Comparison of ENCODE assay signal across 13 cellular contexts in the genomic region with DNA sequence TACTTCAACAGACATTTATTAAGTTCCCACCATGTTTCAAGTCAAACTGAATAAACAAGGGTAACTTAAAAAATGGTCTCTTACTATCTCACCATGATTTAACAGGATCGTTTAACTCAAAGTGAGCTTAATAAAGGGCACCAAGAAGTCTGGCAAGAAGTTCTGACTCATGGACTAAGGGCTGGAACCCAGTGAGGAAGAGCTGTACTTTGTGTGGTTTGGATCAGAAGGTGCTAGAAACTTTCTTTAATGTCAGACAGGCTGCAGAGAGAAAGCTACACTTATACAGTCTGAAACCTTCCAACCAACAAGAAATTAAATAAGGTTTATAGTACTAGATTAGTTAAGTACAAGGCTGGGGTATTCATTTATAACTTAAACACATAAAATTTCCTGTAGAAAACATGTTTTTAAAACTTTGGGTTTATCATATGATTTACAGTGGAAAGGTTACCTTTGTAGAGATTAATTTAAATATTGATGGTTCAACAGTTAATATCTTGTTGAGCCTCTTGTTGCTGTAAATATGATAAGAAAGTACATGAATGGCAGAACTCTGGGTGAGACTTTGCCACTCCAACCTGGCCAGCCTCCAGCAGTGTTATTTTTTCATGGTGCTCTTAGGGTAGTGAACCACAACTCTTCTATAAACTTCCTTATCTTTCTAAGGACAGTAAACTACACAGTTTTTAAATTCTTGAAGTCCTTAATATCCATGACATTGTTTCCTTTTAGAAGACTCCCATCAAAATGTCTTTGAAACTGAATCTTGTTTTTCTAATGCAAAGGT.
DNase-seq lines count a peak whose midpoint lies in the region; ATAC-seq, FAIRE-seq and TF ChIP-seq lines count a peak whose summit lies in the region.
"Had no signal": no experiment of that assay in that cellular context is flagged by ENCODE, and none has a peak within 500 bp of the region (broad histone marks: within the 10 kb centered on the region; RNA-seq: fewer than 3 reads in every experiment).

No MANE protein-coding gene starts in this region.

- H3K27ac Mint-ChIP-seq in activated T-cell treated with anti-CD3 and anti-CD28 coated beads, Interleukin-2, amount 50 U/mL, for 24 hours = peak overlapping the region; percentile 73
- H3K27ac Mint-ChIP-seq in stimulated activated naive CD8-positive, alpha-beta T cell treated with anti-CD3 and anti-CD28 coated beads, Interleukin-15, Interleukin-2, amounts not matched to agents 100 ng/mL and 50 ng/mL, for 24 hours = peak overlapping the region; percentile 90

- H4K20me1 ChIP-seq in PC-3 (ENCODE audit: low read length) = no peaks in the 10 kb centered on the region

- no peaks in the 10 kb centered on the region for H3F3A ChIP-seq in PC-3 (ENCODE audit: low read length, unreplicated experiment)

- no peak for FAIRE-seq in D721Med (lab: Jason Lieb, UNC)
- FAIRE-seq: H54 had no signal

- H3K36me3 Mint-ChIP-seq in activated T-cell treated with anti-CD3 and anti-CD28 coated beads, Interleukin-2, amount 50 U/mL, for 24 hours (ENCODE audit: low read depth) = peaks cover 89% of the 10 kb centered on the region
- H3K36me3 Mint-ChIP-seq in stimulated activated naive CD8-positive, alpha-beta T cell treated with anti-CD3 and anti-CD28 coated beads, Interleukin-15, Interleukin-2, amounts not matched to agents 100 ng/mL and 50 ng/mL, for 24 hours (ENCODE audit: low read depth) = peaks cover 89% of the 10 kb centered on the region

- H3K9me3 ChIP-seq in PC-3 (ENCODE audit: low read length) = no peaks in the 10 kb centered on the region
- H3K9me3 ChIP-seq: heart left ventricle, upper lobe of right lung had no signal

- no peak overlapping the region for H3K4me2 ChIP-seq in PC-3 (ENCODE audit: low read length)

- H3K36me3 ChIP-seq in PC-3 (ENCODE audit: low read depth, low read length) = no peaks in the 10 kb centered on the region

- no peak overlapping the region for H3K27ac ChIP-seq in PC-3 (ENCODE audit: low read length)
- H3K27ac ChIP-seq: heart left ventricle, upper lobe of right lung had no signal

- DNase-seq in activated T-cell treated with anti-CD3 and anti-CD28 coated beads, Interleukin-2, amount 50 U/mL, for 24 hours = no peak
- DNase-seq in activated T-cell treated with anti-CD3 and anti-CD28 coated beads, Interleukin-2, amount 50 U/mL, for 48 hours = no peak
- DNase-seq in PC-3 (no peak), fibroblast of mammary gland (ENCODE audit: low read depth) (peak; percentile 67), D721Med (ENCODE audit: insufficient read length, low spot score) (no peak), sciatic nerve (ENCODE audit: low spot score) (no peak), NCI-H748 (lab: John Stamatoyannopoulos, UW; ENCODE audit: unreplicated experiment) (no peak)
- DNase-seq: ACHN, heart left ventricle, left ventricle myocardium superior, upper lobe of right lung had no signal

- no peak overlapping the region for H3K9ac ChIP-seq in PC-3 (ENCODE audit: low read length)

- no peaks in the 10 kb centered on the region for H3K27me3 Mint-ChIP-seq in activated T-cell treated with anti-CD3 and anti-CD28 coated beads, Interleukin-2, amount 50 U/mL, for 24 hours
- no peaks in the 10 kb centered on the region for H3K27me3 Mint-ChIP-seq in stimulated activated naive CD8-positive, alpha-beta T cell treated with anti-CD3 and anti-CD28 coated beads, Interleukin-15, Interleukin-2, amounts not matched to agents 100 ng/mL and 50 ng/mL, for 24 hours

- H3K4me3 ChIP-seq in PC-3 (ENCODE audit: low read length) (no peak overlapping the region), fibroblast of mammary gland (ENCODE audit: control insufficient read depth, low read depth, low read length) (no peak overlapping the region)
- H3K4me3 ChIP-seq: heart left ventricle, upper lobe of right lung had no signal

- ATAC-seq in PC-3 (peak; percentile 29; the same call in 1 of the 2 replicates), sciatic nerve (no peak)
- ATAC-seq: heart left ventricle, left ventricle myocardium superior had no signal

- CTCF ChIA-PET in PC-3 (lab: Charles Lee) = no interaction called here

- no peaks in the 10 kb centered on the region for H3K27me3 ChIP-seq in PC-3 (ENCODE audit: low read length)
- H3K27me3 ChIP-seq: heart left ventricle, upper lobe of right lung had no signal

- no TSS peak for BruUV-seq in PC-3 (replicated peaks; lab: Mats Ljungman, UMichigan)

- H3K4me1 ChIP-seq in PC-3 (ENCODE audit: insufficient read depth, low read length) = no peaks in the 10 kb centered on the region
- H3K4me1 ChIP-seq: heart left ventricle, upper lobe of right lung had no signal

- POLR2A ChIA-PET in PC-3 (lab: Charles Lee; ENCODE audit: unreplicated experiment) = interaction anchor here (0.7 kb wide), 1 partner anchor 34 kb away, joined by 3 read pairs; no protein-coding TSS in a partner anchor

- H3K9me2 ChIP-seq in PC-3 (replicated peaks; ENCODE audit: low read length) = no peaks in the 10 kb centered on the region

- H3K4me1 Mint-ChIP-seq in activated T-cell treated with anti-CD3 and anti-CD28 coated beads, Interleukin-2, amount 50 U/mL, for 24 hours (ENCODE audit: low read depth) = peaks cover 79% of the 10 kb centered on the region
- peaks cover 87% of the 10 kb centered on the region for H3K4me1 Mint-ChIP-seq in stimulated activated naive CD8-positive, alpha-beta T cell treated with anti-CD3 and anti-CD28 coated beads, Interleukin-15, Interleukin-2, amounts not matched to agents 100 ng/mL and 50 ng/mL, for 24 hours (ENCODE audit: low read depth)

- H3K79me2 ChIP-seq in PC-3 (ENCODE audit: low read length) = no peaks in the 10 kb centered on the region

- peaks cover 13% of the 10 kb centered on the region for H3K9me3 Mint-ChIP-seq in activated T-cell treated with anti-CD3 and anti-CD28 coated beads, Interleukin-2, amount 50 U/mL, for 24 hours
- H3K9me3 Mint-ChIP-seq in stimulated activated naive CD8-positive, alpha-beta T cell treated with anti-CD3 and anti-CD28 coated beads, Interleukin-15, Interleukin-2, amounts not matched to agents 100 ng/mL and 50 ng/mL, for 24 hours = peaks cover 18% of the 10 kb centered on the region

- no peak for TF ChIP-seq CTCF in PC-3 (conservative IDR thresholded peaks at IDR 0.05; ENCODE audit: low read depth, low read length)
- TF ChIP-seq CTCF in fibroblast of mammary gland (conservative IDR thresholded peaks at IDR 0.05; ENCODE audit: control insufficient read depth, insufficient read depth, low read depth, low read length) = no peak
- no peak for TF ChIP-seq CTCF in D721Med (IDR thresholded peaks at IDR 0.05; ENCODE audit: insufficient read depth, missing control alignments)

- no peak overlapping the region for H2AFZ ChIP-seq in PC-3 (ENCODE audit: low read length)

- intact Hi-C loops in PC-3 (cut with micrococcal nuclease) = no loop called here
- intact Hi-C loops in sciatic nerve (cut with DNase I) = no loop called here

- H3K4me3 Mint-ChIP-seq in activated T-cell treated with anti-CD3 and anti-CD28 coated beads, Interleukin-2, amount 50 U/mL, for 24 hours = no peak overlapping the region
- H3K4me3 Mint-ChIP-seq in stimulated activated naive CD8-positive, alpha-beta T cell treated with anti-CD3 and anti-CD28 coated beads, Interleukin-15, Interleukin-2, amounts not matched to agents 100 ng/mL and 50 ng/mL, for 24 hours = peak overlapping the region; percentile 12
